Comparison of ENCODE assay signal across 14 cellular contexts in the genomic region with DNA sequence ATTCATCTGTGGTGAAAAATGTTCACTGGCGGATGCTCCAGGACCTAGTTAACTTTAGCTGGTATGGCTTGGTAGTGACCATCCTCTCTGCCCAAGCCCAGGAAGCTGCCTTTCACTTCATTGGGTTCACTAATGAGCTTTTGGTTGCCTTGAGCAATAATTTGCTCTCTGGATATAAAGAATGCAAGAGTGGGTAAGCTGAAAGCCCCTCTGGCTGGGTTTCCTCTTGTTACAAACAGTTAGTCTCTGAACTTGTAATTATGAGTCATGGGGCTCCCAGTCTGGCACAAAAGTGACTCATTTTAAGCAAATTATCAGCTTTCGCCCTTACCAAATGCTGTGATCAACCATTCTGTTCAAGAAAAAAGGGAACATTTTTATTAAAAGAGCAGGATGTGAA.
DNase-seq lines count a peak whose midpoint lies in the region; ATAC-seq and TF ChIP-seq lines count a peak whose summit lies in the region.
"Had no signal": no experiment of that assay in that cellular context is flagged by ENCODE, and none has a peak within 500 bp of the region (broad histone marks: within the 10 kb centered on the region; RNA-seq: fewer than 3 reads in every experiment).

No MANE protein-coding gene starts in this region.

- DNase-seq in A172 (ENCODE audit: low spot score) = peak; percentile 42
- DNase-seq in GM03348 (ENCODE audit: low spot score) = peak; percentile 54
- DNase-seq in T1000 (lab: John Stamatoyannopoulos, UW) = peak; percentile 25
- peak; percentile 61 to 77 for DNase-seq in foreskin fibroblast
- DNase-seq in cortex of kidney (lab: John Stamatoyannopoulos, UW) = no peak
- DNase-seq: activated CD4-positive, alpha-beta T cell treated with anti-CD3 and anti-CD28 coated beads for 1 hour; GDM1; NCI-H2029 treated with DMSO at 0.1 percent for 48 hours; ovary had no signal

- no peak for TF ChIP-seq CTCF in foreskin fibroblast (IDR thresholded peaks at IDR 0.05; ENCODE audit: low read depth, low read length)

- H3K4me3 ChIP-seq in foreskin fibroblast (ENCODE audit: low read depth in 1 of 2, low read length in 2 of 2) = no peak overlapping the region
- H3K4me3 ChIP-seq: BLaER1 treated with 17β-estradiol and CSF1 and Interleukin-3, amounts not matched to agents 10 nM and 100 nM; ovary; vagina had no signal

- ATAC-seq in GM19324 (IDR thresholded peaks at IDR 0.05; ENCODE audit: low FRiP score, unreplicated experiment) = no peak
- no peak for ATAC-seq in HG03439 (IDR thresholded peaks at IDR 0.05; ENCODE audit: unreplicated experiment)
- ATAC-seq in HG02678 (IDR thresholded peaks at IDR 0.05; ENCODE audit: unreplicated experiment) = no peak
